1 cellular context compared by ENCODE assay signal in genomic region chr3:191328963-191329653, GRCh38.
TF ChIP-seq lines count a peak whose summit lies in the region.

Gene CCDC50 (plus strand): TSS chr3:191329394. CDS start chr3:191329675, 281 bp downstream.

TF ChIP-seq in PFSK-1, 5 proteins besides CTCF, POLR2A, EP300 and RAD21 (continued from another document):
- TF ChIP-seq REST (IDR thresholded peaks at IDR 0.05; ENCODE audit: insufficient read depth in 1 of 2, low read depth in 2 of 2, low read length in 2 of 2) (peak; percentile 25 to 54; a peak in 1 of 4 replicates), SIN3A (IDR thresholded peaks at IDR 0.05; ENCODE audit: borderline replicate concordance, insufficient read depth, low read length) (peak; percentile 36; the same call in 1 of the 2 replicates)
